In the genomic region with DNA sequence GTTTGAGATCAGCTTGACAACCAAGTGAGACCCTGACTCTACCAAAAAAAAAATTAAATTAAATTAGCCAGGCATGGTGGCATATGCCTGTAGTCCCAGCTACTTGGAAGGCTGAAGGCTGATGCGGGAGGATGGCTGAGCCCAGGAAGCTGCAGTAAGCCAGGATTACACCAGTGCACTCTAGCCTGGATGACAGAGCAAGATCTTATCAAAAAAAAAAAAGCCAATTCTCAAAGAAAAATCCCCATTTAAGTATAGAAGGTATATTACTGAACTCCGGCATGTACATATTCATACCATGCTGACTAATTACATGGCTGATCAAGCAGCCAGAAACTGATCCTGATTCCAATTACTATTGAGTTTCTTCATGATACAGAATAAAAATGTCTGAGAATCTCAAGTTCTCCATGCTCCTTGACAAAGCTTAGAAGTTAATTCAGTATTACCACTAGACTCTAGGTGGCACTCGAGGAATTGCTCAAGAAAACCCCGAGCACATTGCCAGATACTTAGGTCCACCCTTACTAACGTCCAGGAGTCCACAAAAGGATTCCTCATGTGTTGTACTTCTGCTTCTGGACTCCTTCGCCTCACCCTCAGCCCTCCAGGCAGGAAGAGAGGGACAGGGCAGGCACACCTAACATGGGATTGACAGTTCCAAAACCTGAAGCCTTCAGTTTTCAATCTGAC, we compare ENCODE assay signal across 1 cellular context.
A peak's percentile ranks its signal among the peaks of the same experiment; 100 is the strongest.
TF ChIP-seq lines count a peak whose summit lies in the region.

No MANE protein-coding gene starts in this region.

TF ChIP-seq in K562, 482 proteins besides CTCF, POLR2A, EP300 and RAD21 (continued from another document and continues in another):
- 0 out of 2 replicates have a peak, but pooled peaks have one; percentile 17 for TF ChIP-seq MGA (IDR thresholded peaks at IDR 0.05)
- TF ChIP-seq MAFG (tag; conservative IDR thresholded peaks at IDR 0.05): peak; percentile 78
- TF ChIP-seq LCOR (CRISPR knock-in tag; IDR thresholded peaks at IDR 0.05): 0 out of 2 replicates have a peak, but pooled peaks have one; percentile 31
- TF ChIP-seq L3MBTL2 (IDR thresholded peaks at IDR 0.05): peak; percentile 39; the same call in 1 of the 2 replicates
- TF ChIP-seq ZNF785 (CRISPR knock-in tag; IDR thresholded peaks at IDR 0.05): no peak
- TF ChIP-seq OTX1 (CRISPR knock-in tag; IDR thresholded peaks at IDR 0.05): no peak
- TF ChIP-seq DACH1 (IDR thresholded peaks at IDR 0.05; ENCODE audit: partially characterized antibody): no peak
- 0 out of 2 replicates have a peak, but pooled peaks have one; percentile 27 for TF ChIP-seq SMC3 (conservative IDR thresholded peaks at IDR 0.05; ENCODE audit: insufficient read depth, low read depth, low read length)
- TF ChIP-seq NFE2 (IDR thresholded peaks at IDR 0.05; ENCODE audit: low read depth): peak; percentile 90
- peak; percentile 13; the same call in 1 of the 2 replicates for TF ChIP-seq CTBP1 (IDR thresholded peaks at IDR 0.05; ENCODE audit: borderline replicate concordance)
- 0 out of 2 replicates have a peak, but pooled peaks have one; percentile 42 for TF ChIP-seq ATF7 (IDR thresholded peaks at IDR 0.05)
- TF ChIP-seq SMARCA4 (IDR thresholded peaks at IDR 0.05): peak; percentile 80; the same call in 1 of the 2 replicates
- peak; percentile 40; the same call in 1 of the 2 replicates for TF ChIP-seq DEAF1 (CRISPR knock-in tag; IDR thresholded peaks at IDR 0.05)
- no peak for TF ChIP-seq ZFP30 (CRISPR knock-in tag; IDR thresholded peaks at IDR 0.05; ENCODE audit: borderline replicate concordance)
- TF ChIP-seq MYC (IDR thresholded peaks at IDR 0.05; ENCODE audit: low read depth, low read length): peak; percentile 80
- TF ChIP-seq MYC (CRISPR knock-in tag; IDR thresholded peaks at IDR 0.05; ENCODE audit: borderline replicate concordance, low read depth): no peak
- no peak for TF ChIP-seq FOXJ3 (CRISPR knock-in tag; IDR thresholded peaks at IDR 0.05)
- TF ChIP-seq GATA2 (CRISPR knock-in tag; IDR thresholded peaks at IDR 0.05): peak; percentile 37; the same call in 1 of the 2 replicates
- 0 out of 2 replicates have a peak, but pooled peaks have one; percentile 29 for TF ChIP-seq CC2D1A (IDR thresholded peaks at IDR 0.05)
- no peak for TF ChIP-seq ZNF644 (tag; IDR thresholded peaks at IDR 0.05; ENCODE audit: low read depth)
- peak; percentile 42 for TF ChIP-seq CEBPB (tag; IDR thresholded peaks at IDR 0.05)
- TF ChIP-seq POLR3A (IDR thresholded peaks at IDR 0.05; ENCODE audit: borderline replicate concordance, extremely low read depth, insufficient read depth, insufficient read length): no peak
- peak; percentile 85 for TF ChIP-seq ZNF384 (IDR thresholded peaks at IDR 0.05; ENCODE audit: low read depth, low read length)
- TF ChIP-seq ZNF224 (CRISPR knock-in tag; IDR thresholded peaks at IDR 0.05): no peak
- TF ChIP-seq, protein P1, sequence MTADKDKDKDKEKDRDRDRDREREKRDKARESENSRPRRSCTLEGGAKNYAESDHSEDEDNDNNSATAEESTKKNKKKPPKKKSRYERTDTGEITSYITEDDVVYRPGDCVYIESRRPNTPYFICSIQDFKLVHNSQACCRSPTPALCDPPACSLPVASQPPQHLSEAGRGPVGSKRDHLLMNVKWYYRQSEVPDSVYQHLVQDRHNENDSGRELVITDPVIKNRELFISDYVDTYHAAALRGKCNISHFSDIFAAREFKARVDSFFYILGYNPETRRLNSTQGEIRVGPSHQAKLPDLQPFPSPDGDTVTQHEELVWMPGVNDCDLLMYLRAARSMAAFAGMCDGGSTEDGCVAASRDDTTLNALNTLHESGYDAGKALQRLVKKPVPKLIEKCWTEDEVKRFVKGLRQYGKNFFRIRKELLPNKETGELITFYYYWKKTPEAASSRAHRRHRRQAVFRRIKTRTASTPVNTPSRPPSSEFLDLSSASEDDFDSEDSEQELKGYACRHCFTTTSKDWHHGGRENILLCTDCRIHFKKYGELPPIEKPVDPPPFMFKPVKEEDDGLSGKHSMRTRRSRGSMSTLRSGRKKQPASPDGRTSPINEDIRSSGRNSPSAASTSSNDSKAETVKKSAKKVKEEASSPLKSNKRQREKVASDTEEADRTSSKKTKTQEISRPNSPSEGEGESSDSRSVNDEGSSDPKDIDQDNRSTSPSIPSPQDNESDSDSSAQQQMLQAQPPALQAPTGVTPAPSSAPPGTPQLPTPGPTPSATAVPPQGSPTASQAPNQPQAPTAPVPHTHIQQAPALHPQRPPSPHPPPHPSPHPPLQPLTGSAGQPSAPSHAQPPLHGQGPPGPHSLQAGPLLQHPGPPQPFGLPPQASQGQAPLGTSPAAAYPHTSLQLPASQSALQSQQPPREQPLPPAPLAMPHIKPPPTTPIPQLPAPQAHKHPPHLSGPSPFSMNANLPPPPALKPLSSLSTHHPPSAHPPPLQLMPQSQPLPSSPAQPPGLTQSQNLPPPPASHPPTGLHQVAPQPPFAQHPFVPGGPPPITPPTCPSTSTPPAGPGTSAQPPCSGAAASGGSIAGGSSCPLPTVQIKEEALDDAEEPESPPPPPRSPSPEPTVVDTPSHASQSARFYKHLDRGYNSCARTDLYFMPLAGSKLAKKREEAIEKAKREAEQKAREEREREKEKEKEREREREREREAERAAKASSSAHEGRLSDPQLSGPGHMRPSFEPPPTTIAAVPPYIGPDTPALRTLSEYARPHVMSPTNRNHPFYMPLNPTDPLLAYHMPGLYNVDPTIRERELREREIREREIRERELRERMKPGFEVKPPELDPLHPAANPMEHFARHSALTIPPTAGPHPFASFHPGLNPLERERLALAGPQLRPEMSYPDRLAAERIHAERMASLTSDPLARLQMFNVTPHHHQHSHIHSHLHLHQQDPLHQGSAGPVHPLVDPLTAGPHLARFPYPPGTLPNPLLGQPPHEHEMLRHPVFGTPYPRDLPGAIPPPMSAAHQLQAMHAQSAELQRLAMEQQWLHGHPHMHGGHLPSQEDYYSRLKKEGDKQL (CRISPR knock-in tag; IDR thresholded peaks at IDR 0.05; ENCODE audit: borderline replicate concordance): no peak
- TF ChIP-seq PHF21A (IDR thresholded peaks at IDR 0.05; ENCODE audit: borderline replicate concordance, low read depth): no peak
- peak; percentile 51; the same call in 1 of the 2 replicates for TF ChIP-seq NBN (IDR thresholded peaks at IDR 0.05; ENCODE audit: low read depth)
- no peak for TF ChIP-seq ZNF561 (CRISPR knock-in tag; conservative IDR thresholded peaks at IDR 0.05)
- TF ChIP-seq, protein P2, sequence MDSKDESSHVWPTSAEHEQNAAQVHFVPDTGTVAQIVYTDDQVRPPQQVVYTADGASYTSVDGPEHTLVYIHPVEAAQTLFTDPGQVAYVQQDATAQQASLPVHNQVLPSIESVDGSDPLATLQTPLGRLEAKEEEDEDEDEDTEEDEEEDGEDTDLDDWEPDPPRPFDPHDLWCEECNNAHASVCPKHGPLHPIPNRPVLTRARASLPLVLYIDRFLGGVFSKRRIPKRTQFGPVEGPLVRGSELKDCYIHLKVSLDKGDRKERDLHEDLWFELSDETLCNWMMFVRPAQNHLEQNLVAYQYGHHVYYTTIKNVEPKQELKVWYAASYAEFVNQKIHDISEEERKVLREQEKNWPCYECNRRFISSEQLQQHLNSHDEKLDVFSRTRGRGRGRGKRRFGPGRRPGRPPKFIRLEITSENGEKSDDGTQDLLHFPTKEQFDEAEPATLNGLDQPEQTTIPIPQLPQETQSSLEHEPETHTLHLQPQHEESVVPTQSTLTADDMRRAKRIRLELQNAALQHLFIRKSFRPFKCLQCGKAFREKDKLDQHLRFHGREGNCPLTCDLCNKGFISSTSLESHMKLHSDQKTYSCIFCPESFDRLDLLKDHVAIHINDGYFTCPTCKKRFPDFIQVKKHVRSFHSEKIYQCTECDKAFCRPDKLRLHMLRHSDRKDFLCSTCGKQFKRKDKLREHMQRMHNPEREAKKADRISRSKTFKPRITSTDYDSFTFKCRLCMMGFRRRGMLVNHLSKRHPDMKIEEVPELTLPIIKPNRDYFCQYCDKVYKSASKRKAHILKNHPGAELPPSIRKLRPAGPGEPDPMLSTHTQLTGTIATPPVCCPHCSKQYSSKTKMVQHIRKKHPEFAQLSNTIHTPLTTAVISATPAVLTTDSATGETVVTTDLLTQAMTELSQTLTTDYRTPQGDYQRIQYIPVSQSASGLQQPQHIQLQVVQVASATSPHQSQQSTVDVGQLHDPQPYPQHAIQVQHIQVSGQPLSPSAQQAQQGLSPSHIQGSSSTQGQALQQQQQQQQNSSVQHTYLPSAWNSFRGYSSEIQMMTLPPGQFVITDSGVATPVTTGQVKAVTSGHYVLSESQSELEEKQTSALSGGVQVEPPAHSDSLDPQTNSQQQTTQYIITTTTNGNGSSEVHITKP (IDR thresholded peaks at IDR 0.05; ENCODE audit: partially characterized antibody): peak; percentile 43
- peak; percentile 51; the same call in 1 of the 2 replicates for TF ChIP-seq MAFF (IDR thresholded peaks at IDR 0.05; ENCODE audit: low read length)
- no peak for TF ChIP-seq BCL6 (CRISPR knock-in tag; IDR thresholded peaks at IDR 0.05)
- peak; percentile 74 for TF ChIP-seq SMARCE1 (IDR thresholded peaks at IDR 0.05)
- TF ChIP-seq DPF2 (IDR thresholded peaks at IDR 0.05): peak; percentile 87
- TF ChIP-seq HDAC6 (IDR thresholded peaks at IDR 0.05; ENCODE audit: low read depth, low read length): no peak
- peak; percentile 69; the same call in 1 of the 2 replicates for TF ChIP-seq ZNF316 (IDR thresholded peaks at IDR 0.05)
